Comparison of ENCODE assay signal across 8 cellular contexts in the genomic region with DNA sequence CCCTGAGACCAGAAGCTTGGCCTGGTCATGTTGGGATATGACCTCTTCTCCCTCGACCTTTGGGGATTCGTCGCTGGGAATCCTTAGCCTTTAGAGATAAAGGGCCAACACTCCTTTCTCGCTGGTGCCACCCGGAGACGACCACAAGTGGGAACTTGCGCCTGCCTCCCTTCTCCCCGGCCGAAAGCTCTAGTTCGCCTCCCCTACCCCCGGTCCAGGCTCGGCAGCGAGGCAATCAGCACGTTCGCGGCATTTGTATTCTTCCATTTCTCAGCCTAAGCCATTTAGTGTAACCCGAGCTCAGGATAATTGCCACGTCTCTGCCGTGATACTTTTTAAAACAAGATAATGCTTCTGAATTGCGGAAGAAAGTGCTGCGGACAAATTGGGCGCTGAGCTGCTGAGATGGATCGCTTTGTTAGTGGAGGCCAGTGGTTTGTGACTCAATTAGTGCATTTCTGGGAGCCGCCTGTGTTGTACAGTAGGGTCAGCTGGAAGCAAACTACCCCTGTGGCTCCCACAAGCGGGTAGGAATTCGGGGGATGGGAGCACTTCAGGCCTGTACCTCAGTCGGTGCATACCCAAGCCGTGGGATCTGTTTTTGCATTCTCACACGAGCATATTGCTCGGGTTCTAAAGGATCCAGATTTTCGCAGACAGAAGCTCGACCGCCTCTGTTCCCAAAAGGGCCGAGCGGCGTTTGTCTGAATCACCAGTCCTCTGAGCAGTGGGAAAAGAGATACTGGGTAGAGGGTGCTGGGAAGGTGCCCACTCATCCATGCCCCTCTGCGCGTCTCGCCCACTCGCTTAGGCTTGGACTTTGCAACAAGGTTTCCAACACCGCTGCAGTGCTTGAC. TPM values are rescaled to one million over a fixed set of nuclear protein-coding genes. Genes with fewer than 3 reads are reported as not detected.
DNase-seq lines count a peak whose midpoint lies in the region; ATAC-seq and TF ChIP-seq lines count a peak whose summit lies in the region.

No MANE protein-coding gene starts in this region.

- H3K9me3 Mint-ChIP-seq in activated naive CD4-positive, alpha-beta T cell treated with anti-CD3 and anti-CD28 coated beads, Interleukin-2, amount 10 ng/mL, durations not matched to agents 7 days and 5 days, result no peaks in the 10 kb centered on the region

- 29% methylated on average over 41 of the region's 41 CpGs for WGBS in right cardiac atrium
- 58 to 65% (median 62%) methylated on average over 37 to 41 of the region's 41 CpGs for WGBS in adrenal gland, 4 donors

- peaks cover 5% of the 10 kb centered on the region for H3K36me3 Mint-ChIP-seq in activated naive CD4-positive, alpha-beta T cell treated with anti-CD3 and anti-CD28 coated beads, Interleukin-2, amount 10 ng/mL, durations not matched to agents 7 days and 5 days

- H3K27ac ChIP-seq in right cardiac atrium (ENCODE audit: low read length) (no peak overlapping the region), subcutaneous abdominal adipose tissue (ENCODE audit: low read depth, low read length) (no peak overlapping the region), adrenal gland (no peak overlapping the region)

- ATAC-seq in right cardiac atrium (no peak), GM19467 (IDR thresholded peaks at IDR 0.05; ENCODE audit: unreplicated experiment) (no peak)

- no peaks in the 10 kb centered on the region for H3K36me3 ChIP-seq in subcutaneous abdominal adipose tissue (ENCODE audit: control insufficient read depth in 5 of 5, insufficient read depth in 5 of 5, low read length in 5 of 5)
- no peaks in the 10 kb centered on the region for H3K36me3 ChIP-seq in adrenal gland (replicated peaks in 1 of 2)

- H3K4me1 Mint-ChIP-seq in activated naive CD4-positive, alpha-beta T cell treated with anti-CD3 and anti-CD28 coated beads, Interleukin-2, amount 10 ng/mL, durations not matched to agents 7 days and 5 days, result peaks cover 38% of the 10 kb centered on the region

- peak overlapping the region; percentile 43 for H3K27ac Mint-ChIP-seq in activated naive CD4-positive, alpha-beta T cell treated with anti-CD3 and anti-CD28 coated beads, Interleukin-2, amount 10 ng/mL, durations not matched to agents 7 days and 5 days

- H3K9ac ChIP-seq in subcutaneous abdominal adipose tissue (ENCODE audit: low read length in 5 of 5), result no peak overlapping the region

- peaks cover 100% of the 10 kb centered on the region for H3K27me3 Mint-ChIP-seq in activated naive CD4-positive, alpha-beta T cell treated with anti-CD3 and anti-CD28 coated beads, Interleukin-2, amount 10 ng/mL, durations not matched to agents 7 days and 5 days

- no peaks in the 10 kb centered on the region for H3K27me3 ChIP-seq in right cardiac atrium (ENCODE audit: control insufficient read depth, insufficient read depth)
- H3K27me3 ChIP-seq in subcutaneous abdominal adipose tissue (ENCODE audit: control insufficient read depth in 5 of 5, insufficient read depth in 4 of 5, low read length in 5 of 5), result peaks cover 23 to 54% (median 47%) of the 10 kb centered on the region in 5 donors
- peaks cover 46% of the 10 kb centered on the region for H3K27me3 ChIP-seq in adrenal gland

- H3K4me3 ChIP-seq in right cardiac atrium (ENCODE audit: low read length) (peak overlapping the region; percentile 44), subcutaneous abdominal adipose tissue (ENCODE audit: low read depth in 1 of 5, low read length in 5 of 5) (peak overlapping the region; percentile 31 to 85 (median 84)), adrenal gland (peak overlapping the region in 1 of 4 donors; percentile 80)

- no peak for TF ChIP-seq POLR2A in adrenal gland (IDR thresholded peaks at IDR 0.05)

- H3K9me3 ChIP-seq in right cardiac atrium (ENCODE audit: control insufficient read depth, low read length), result no peaks in the 10 kb centered on the region
- H3K9me3 ChIP-seq in subcutaneous abdominal adipose tissue (ENCODE audit: control insufficient read depth in 5 of 5, low read length in 5 of 5), result no peaks in the 10 kb centered on the region
- H3K9me3 ChIP-seq in adrenal gland (replicated peaks in 1 of 3), result no peaks in the 10 kb centered on the region

- DNase-seq in activated naive CD4-positive, alpha-beta T cell treated with anti-CD3 and anti-CD28 coated beads, Interleukin-2, amount 10 ng/mL, durations not matched to agents 7 days and 5 days, result no peak
- no peak for DNase-seq in activated naive CD4-positive, alpha-beta T cell (lab: John Stamatoyannopoulos, UW)
- DNase-seq in SK-N-DZ (ENCODE audit: low spot score) (peak; percentile 19), right cardiac atrium (no peak), HK-2 (ENCODE audit: unreplicated experiment) (no peak), adrenal gland (no peak)

- CTCF ChIA-PET in activated naive CD4-positive, alpha-beta T cell treated with anti-CD3 and anti-CD28 coated beads, Interleukin-2, amount 10 ng/mL, durations not matched to agents 7 days and 5 days (lab: Charles Lee), result interaction anchor here (1.2 to 1.6 kb wide), 3 partner anchors 9 to 365 kb away, joined by 3 to 4 read pairs (median 3); no protein-coding TSS in a partner anchor

- intact Hi-C loops in right cardiac atrium (cut with DNase I), result no loop called here
- intact Hi-C loops in adrenal gland (cut with DNase I), result loop anchor here (10.0 kb wide), 2 partner anchors 369 to 529 kb away; no protein-coding TSS in a partner anchor

- TF ChIP-seq CTCF in adrenal gland (IDR thresholded peaks at IDR 0.05), result no peak

- H3K4me1 ChIP-seq in right cardiac atrium (ENCODE audit: control insufficient read depth, insufficient read depth, low read length), result no peaks in the 10 kb centered on the region
- H3K4me1 ChIP-seq in subcutaneous abdominal adipose tissue (ENCODE audit: control insufficient read depth in 5 of 5, insufficient read depth in 5 of 5, low read length in 5 of 5), result peaks cover 3 to 45% (median 40%) of the 10 kb centered on the region in 5 donors
- peaks cover 6 to 19% of the 10 kb centered on the region in 2 donors for H3K4me1 ChIP-seq in adrenal gland (replicated peaks in 1 of 2)

- H3K4me3 Mint-ChIP-seq in activated naive CD4-positive, alpha-beta T cell treated with anti-CD3 and anti-CD28 coated beads, Interleukin-2, amount 10 ng/mL, durations not matched to agents 7 days and 5 days, result peak overlapping the region; percentile 73

RNA-seq across cellular contexts. Expression of gene SIX1, which starts 6.8 kb away (rescaled TPM):
- 4.6 and 4.7 TPM in 2 replicates for polyA plus RNA-seq in SK-N-DZ (2014; cell fraction: cytosol; rRNA removed)
- 2.0 and 2.8 TPM in 2 replicates for polyA plus RNA-seq in SK-N-DZ (2014; cell fraction: nucleus; rRNA removed)
- total RNA-seq in right cardiac atrium, result not detected
- 0.14 TPM for polyA plus RNA-seq in right cardiac atrium
- under 1 TPM; 0.12 to 0.96 (median 0.66) TPM for total RNA-seq in adrenal gland
- polyA plus RNA-seq in adrenal gland, result under 1 TPM; 0.15 to 0.67 (median 0.24) TPM

Comparison
In these comparisons a context has a peak if more than half of its experiments do, and no peak if none do; other contexts are left out.
1. intact Hi-C loops: an anchor here in adrenal gland (10.0 kb wide); none called in right cardiac atrium.